In genomic region chr2:70902067-70902442, GRCh38 we compare ENCODE assay signal across 9 cellular contexts. TPM values are rescaled to one million over a fixed set of nuclear protein-coding genes. Genes with fewer than 3 reads are reported as not detected.
DNase-seq lines count a peak whose midpoint lies in the region; ATAC-seq and TF ChIP-seq lines count a peak whose summit lies in the region.
"Had no signal": no experiment of that assay in that cellular context is flagged by ENCODE, and none has a peak within 500 bp of the region (broad histone marks: within the 10 kb centered on the region; RNA-seq: fewer than 3 reads in every experiment).

No MANE protein-coding gene starts in this region.

- no peak overlapping the region for H2AFZ ChIP-seq in hepatocyte

- peaks cover 20% of the 10 kb centered on the region for H3K4me1 Mint-ChIP-seq in activated T-cell treated with anti-CD3 and anti-CD28 coated beads, Interleukin-2, amount 50 U/mL, for 4 hours (ENCODE audit: low read depth)
- H3K4me1 Mint-ChIP-seq in stimulated activated naive B cell treated with anti-CD40 and anti-IgM and Interleukin-4, amounts not matched to agents 10 μg/mL and 1 μg/mL and 100 μg/mL, for 72 hours = peaks cover 31 to 64% of the 10 kb centered on the region in 2 donors

- H3K27me3 ChIP-seq in hepatocyte = peaks cover 98% of the 10 kb centered on the region

- no peaks in the 10 kb centered on the region for H3K9me3 Mint-ChIP-seq in activated T-cell treated with anti-CD3 and anti-CD28 coated beads, Interleukin-2, amount 50 U/mL, for 4 hours
- H3K9me3 Mint-ChIP-seq in stimulated activated naive B cell treated with anti-CD40 and anti-IgM and Interleukin-4, amounts not matched to agents 10 μg/mL and 1 μg/mL and 100 μg/mL, for 72 hours = no peaks in the 10 kb centered on the region

- no peak overlapping the region for H3K4me3 ChIP-seq in hepatocyte

- H3K36me3 Mint-ChIP-seq in activated T-cell treated with anti-CD3 and anti-CD28 coated beads, Interleukin-2, amount 50 U/mL, for 4 hours (ENCODE audit: insufficient read depth) = no peaks in the 10 kb centered on the region
- no peaks in the 10 kb centered on the region for H3K36me3 Mint-ChIP-seq in stimulated activated naive B cell treated with anti-CD40 and anti-IgM and Interleukin-4, amounts not matched to agents 10 μg/mL and 1 μg/mL and 100 μg/mL, for 72 hours

- peak overlapping the region; percentile 94 for H3K4me2 ChIP-seq in hepatocyte

- no peak overlapping the region for H3K27ac ChIP-seq in hepatocyte

- no peaks in the 10 kb centered on the region for H3K36me3 ChIP-seq in hepatocyte (replicated peaks; ENCODE audit: insufficient read depth, low read depth)

- TF ChIP-seq CTCF in hepatocyte (IDR thresholded peaks at IDR 0.05; ENCODE audit: poor library complexity) = no peak

- WGBS in hepatocyte (ENCODE audit: low lambda C conversion rate, missing lambda C conversion rate) = 26% methylated on average over 5 of the region's 5 CpGs

- no peaks in the 10 kb centered on the region for H3K9me2 ChIP-seq in hepatocyte (replicated peaks; ENCODE audit: insufficient read depth)

- peaks cover 14% of the 10 kb centered on the region for H3K4me1 ChIP-seq in hepatocyte (ENCODE audit: insufficient read depth)

- H3K27ac Mint-ChIP-seq in stimulated activated naive B cell treated with anti-CD40 and anti-IgM and Interleukin-4, amounts not matched to agents 10 μg/mL and 1 μg/mL and 100 μg/mL, for 72 hours = peak overlapping the region; percentile 92

- H3K9me3 ChIP-seq in hepatocyte (ENCODE audit: low read depth) = no peaks in the 10 kb centered on the region

- H4K20me1 ChIP-seq in hepatocyte (ENCODE audit: insufficient read depth, poor library complexity, severe bottlenecking) = no peaks in the 10 kb centered on the region

- H3K4me3 Mint-ChIP-seq in activated T-cell treated with anti-CD3 and anti-CD28 coated beads, Interleukin-2, amount 50 U/mL, for 4 hours = peak overlapping the region; percentile 3
- peak overlapping the region; percentile 78 for H3K4me3 Mint-ChIP-seq in stimulated activated naive B cell treated with anti-CD40 and anti-IgM and Interleukin-4, amounts not matched to agents 10 μg/mL and 1 μg/mL and 100 μg/mL, for 72 hours

- no peak for DNase-seq in activated T-cell treated with anti-CD3 and anti-CD28 coated beads, Interleukin-2, amount 50 U/mL, for 4 hours
- no peak for DNase-seq in activated T-cell treated with anti-CD3 and anti-CD28 coated beads for 4 hours
- no peak for DNase-seq in hepatocyte (ENCODE audit: low spot score)
- no peak for DNase-seq in stimulated activated naive B cell treated with anti-CD40 and anti-IgM and Interleukin-4, amounts not matched to agents 10 μg/mL and 1 μg/mL and 100 μg/mL, for 72 hours
- DNase-seq in foreskin melanocyte = no peak
- no peak for DNase-seq in stimulated activated CD4-positive, alpha-beta T cell treated with anti-CD3 and anti-CD28 coated beads, Interleukin-2, amount 100 ng/mL, for 24 hours
- DNase-seq: NCI-H2227 treated with DMSO at 0.1 percent for 48 hours had no signal

- no peak for ATAC-seq in activated T-cell treated with anti-CD3 and anti-CD28 coated beads, Interleukin-2, amount 50 U/mL, for 4 hours
- ATAC-seq in SK-N-SH treated with all-trans-retinoic acid at 6 μM for 48 hours (peak; percentile 17), GM18498 (IDR thresholded peaks at IDR 0.05; ENCODE audit: unreplicated experiment) (no peak)
- ATAC-seq in stimulated activated naive B cell treated with anti-CD40 and anti-IgM and Interleukin-4, amounts not matched to agents 10 μg/mL and 1 μg/mL and 100 μg/mL, for 72 hours (replicated peaks) = no peak

- no peaks in the 10 kb centered on the region for H3K79me2 ChIP-seq in hepatocyte

- H3K27me3 Mint-ChIP-seq in activated T-cell treated with anti-CD3 and anti-CD28 coated beads, Interleukin-2, amount 50 U/mL, for 4 hours (ENCODE audit: low read depth) = peaks cover 92% of the 10 kb centered on the region
- H3K27me3 Mint-ChIP-seq in stimulated activated naive B cell treated with anti-CD40 and anti-IgM and Interleukin-4, amounts not matched to agents 10 μg/mL and 1 μg/mL and 100 μg/mL, for 72 hours = peaks cover 92 to 97% of the 10 kb centered on the region in 2 donors

TF ChIP-seq in SK-N-SH treated with all-trans-retinoic acid at 6 μM for 48 hours, 23 proteins besides CTCF, POLR2A, EP300 and RAD21:
- TF ChIP-seq ZNF70 (CRISPR knock-in tag; IDR thresholded peaks at IDR 0.05) (no peak), RARB (CRISPR knock-in tag; IDR thresholded peaks at IDR 0.05) (no peak), SNAI2 (CRISPR knock-in tag; IDR thresholded peaks at IDR 0.05) (no peak), GLIS3 (CRISPR knock-in tag; IDR thresholded peaks at IDR 0.05) (no peak), BACH2 (CRISPR knock-in tag; IDR thresholded peaks at IDR 0.05; ENCODE audit: borderline replicate concordance) (no peak)
- TF ChIP-seq, protein P1, sequence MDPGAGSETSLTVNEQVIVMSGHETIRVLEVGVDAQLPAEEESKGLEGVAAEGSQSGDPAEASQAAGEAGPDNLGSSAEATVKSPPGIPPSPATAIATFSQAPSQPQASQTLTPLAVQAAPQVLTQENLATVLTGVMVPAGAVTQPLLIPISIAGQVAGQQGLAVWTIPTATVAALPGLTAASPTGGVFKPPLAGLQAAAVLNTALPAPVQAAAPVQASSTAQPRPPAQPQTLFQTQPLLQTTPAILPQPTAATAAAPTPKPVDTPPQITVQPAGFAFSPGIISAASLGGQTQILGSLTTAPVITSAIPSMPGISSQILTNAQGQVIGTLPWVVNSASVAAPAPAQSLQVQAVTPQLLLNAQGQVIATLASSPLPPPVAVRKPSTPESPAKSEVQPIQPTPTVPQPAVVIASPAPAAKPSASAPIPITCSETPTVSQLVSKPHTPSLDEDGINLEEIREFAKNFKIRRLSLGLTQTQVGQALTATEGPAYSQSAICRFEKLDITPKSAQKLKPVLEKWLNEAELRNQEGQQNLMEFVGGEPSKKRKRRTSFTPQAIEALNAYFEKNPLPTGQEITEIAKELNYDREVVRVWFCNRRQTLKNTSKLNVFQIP (CRISPR knock-in tag; IDR thresholded peaks at IDR 0.05; ENCODE audit: borderline replicate concordance, low read depth) = no peak

RNA-seq across cellular contexts. Expression of gene VAX2, which starts 1.7 kb away (rescaled TPM):
- under 1 TPM in 1 of 3 donors, not detected in 2; 0.11 TPM for total RNA-seq in activated T-cell treated with anti-CD3 and anti-CD28 coated beads, Interleukin-2, amount 50 U/mL, for 4 hours
- total RNA-seq in hepatocyte = 0.20 and 0.52 TPM in 2 replicates
- 0.23 and 1.2 TPM in 2 replicates for polyA plus RNA-seq in hepatocyte

RNA-seq across cellular contexts. Expression of gene ATP6V1B1, which starts 33.6 kb away (rescaled TPM):
- total RNA-seq in activated T-cell treated with anti-CD3 and anti-CD28 coated beads, Interleukin-2, amount 50 U/mL, for 4 hours = not detected
- total RNA-seq in hepatocyte = 0.84 and 1.7 TPM in 2 replicates
- 2.9 and 4.0 TPM in 2 replicates for polyA plus RNA-seq in hepatocyte
